10 cellular contexts compared by ENCODE assay signal in the genomic region with DNA sequence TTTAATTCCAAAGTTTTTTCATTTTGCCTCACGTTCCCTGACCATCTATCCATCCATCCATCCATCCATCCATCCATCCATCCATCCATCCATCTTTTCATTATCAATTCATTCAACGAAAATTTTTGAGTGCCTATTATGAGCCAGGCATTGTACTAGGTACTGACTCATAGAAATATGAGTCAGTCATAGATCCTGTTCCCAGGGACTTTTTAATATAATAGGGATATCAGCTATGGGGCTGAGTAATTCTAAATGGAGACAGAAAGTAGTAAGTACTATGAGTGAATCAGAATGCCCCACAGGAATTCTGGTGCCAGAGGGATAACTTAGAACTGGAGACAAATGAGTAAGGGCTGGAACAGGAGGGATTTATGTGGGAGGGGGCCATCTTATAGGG. TPM values are rescaled to one million over a fixed set of nuclear protein-coding genes. Genes with fewer than 3 reads are reported as not detected.
DNase-seq lines count a peak whose midpoint lies in the region; ATAC-seq lines count a peak whose summit lies in the region.
"Had no signal": no experiment of that assay in that cellular context is flagged by ENCODE, and none has a peak within 500 bp of the region (broad histone marks: within the 10 kb centered on the region; RNA-seq: fewer than 3 reads in every experiment).

No MANE protein-coding gene starts in this region.

- DNase-seq in A172 (ENCODE audit: low spot score) = peak; percentile 89
- DNase-seq in HS-27A (ENCODE audit: low read depth) = peak; percentile 76
- DNase-seq in amniotic epithelial cell (ENCODE audit: low read depth) = peak; percentile 76
- DNase-seq in glomerular visceral epithelial cell (ENCODE audit: extremely low spot score) = peak; percentile 47
- no peak for DNase-seq in central memory CD4-positive, alpha-beta T cell
- DNase-seq in activated naive CD4-positive, alpha-beta T cell treated with anti-CD3 and anti-CD28 coated beads, Interleukin-2, amount 50 U/mL, for 16 hours = no peak
- DNase-seq in NCI-H82 (lab: John Stamatoyannopoulos, UW) = no peak
- no peak for DNase-seq in left colon
- DNase-seq: activated CD4-positive, CD25-positive, alpha-beta regulatory T cell treated with anti-CD3 and anti-CD28 coated beads, Interleukin-2, amount 50 U/mL, for 72 hours; activated T-cell treated with anti-CD3 and anti-CD28 coated beads, Interleukin-2, amount 50 U/mL, for 4 hours had no signal

- no peak for ATAC-seq in left colon
- ATAC-seq: activated T-cell treated with anti-CD3 and anti-CD28 coated beads, Interleukin-2, amount 50 U/mL, for 4 hours had no signal

- intact Hi-C loops in left colon (cut with DNase I, micrococcal nuclease) = no loop called here

RNA-seq across cellular contexts. Expression of a gene that starts 49.8 kb away (rescaled TPM):
- 189 and 195 TPM in 2 replicates for total RNA-seq in A172 (2014; rRNA removed; shearing (Covaris generic))
- total RNA-seq in left colon = 100 to 1,000 TPM; 146 to 162 TPM

Comparison
In these comparisons a context has a peak if more than half of its experiments do, and no peak if none do; other contexts are left out.
1. DNase-seq: peak in A172 (single experiment), HS-27A (single experiment), amniotic epithelial cell (single experiment) and glomerular visceral epithelial cell (single experiment); none in central memory CD4-positive, alpha-beta T cell (single experiment), activated naive CD4-positive, alpha-beta T cell treated with anti-CD3 and anti-CD28 coated beads, Interleukin-2, amount 50 U/mL, for 16 hours (single experiment), NCI-H82 (single experiment) and left colon (0 of 2).